Comparison of ENCODE assay signal across 8 cellular contexts in genomic region chr12:47818382-47818700, GRCh38. TPM values are rescaled to one million over a fixed set of nuclear protein-coding genes. Genes with fewer than 3 reads are reported as not detected.
DNase-seq lines count a peak whose midpoint lies in the region; ATAC-seq, FAIRE-seq and TF ChIP-seq lines count a peak whose summit lies in the region.

No MANE protein-coding gene starts in this region.

- H3K9me3 Mint-ChIP-seq in activated naive CD4-positive, alpha-beta T cell treated with anti-CD3 and anti-CD28 coated beads, Interleukin-2, amount 50 U/mL, for 72 hours: peaks cover 0 to 4% of the 10 kb centered on the region in 2 donors

- H3F3A ChIP-seq in SK-N-SH (replicated peaks; ENCODE audit: insufficient read depth): peaks cover 10% of the 10 kb centered on the region

- H3K9me3 ChIP-seq in SK-N-SH (no peaks in the 10 kb centered on the region), kidney (ENCODE audit: control insufficient read depth in 1 of 2, low read length in 2 of 2) (no peaks in the 10 kb centered on the region)

- H3K9ac ChIP-seq in SK-N-SH (peak overlapping the region; percentile 98; the same call in 1 of the 2 replicates), kidney (ENCODE audit: low read length in 2 of 2) (peak overlapping the region; percentile 93)

- H3K4me1 ChIP-seq in SK-N-SH (ENCODE audit: control insufficient read depth in 1 of 2, insufficient read depth in 2 of 2, low read depth in 1 of 2, low read length in 1 of 2) (peaks cover 40 to 51% of the 10 kb centered on the region in 2 experiments), kidney (ENCODE audit: control insufficient read depth in 1 of 2, insufficient read depth in 1 of 2, low read depth in 1 of 2, low read length in 2 of 2) (peaks cover 58 to 64% of the 10 kb centered on the region in 2 donors)

- H3K4me3 ChIP-seq in SK-N-SH (ENCODE audit: low read depth in 2 of 2, low read length in 1 of 2): peak overlapping the region; percentile 63 to 83
- peak overlapping the region; percentile 61 to 75 for H3K4me3 ChIP-seq in kidney (ENCODE audit: low read length in 2 of 2)

- DNase-seq in SK-N-SH (no peak), kidney (no peak), substantia nigra (lab: John Stamatoyannopoulos, UW) (peak in 1 of 49 donors; percentile 45), NCI-H2081 treated with DMSO at 0.1 percent for 48 hours (lab: John Stamatoyannopoulos, UW) (no peak), NCI-H2196 treated with DMSO at 0.1 percent for 48 hours (lab: John Stamatoyannopoulos, UW; ENCODE audit: unreplicated experiment) (no peak)
- DNase-seq in activated naive CD4-positive, alpha-beta T cell treated with anti-CD3 and anti-CD28 coated beads, Interleukin-2, amount 50 U/mL, for 72 hours (ENCODE audit: low spot score in 2 of 2): peak; percentile 51 to 77

- H2AFZ ChIP-seq in SK-N-SH (ENCODE audit: low read depth): no peak overlapping the region

- no peak for TF ChIP-seq EP300 in SK-N-SH (IDR thresholded peaks at IDR 0.05; ENCODE audit: borderline replicate concordance in 1 of 2, low read depth in 1 of 2, low read length in 1 of 2)

- WGBS in SK-N-SH (ENCODE audit: low lambda C conversion rate): 73% methylated on average over 4 of the region's 6 CpGs

- no peaks in the 10 kb centered on the region for H3K9me2 ChIP-seq in SK-N-SH

- no peaks in the 10 kb centered on the region for H3K27me3 ChIP-seq in SK-N-SH (ENCODE audit: insufficient read depth)

- POLR2A ChIA-PET in SK-N-SH (lab: Yijun Ruan, JAX): interaction anchor here (1.1 kb wide), 1 partner anchor 12 kb away, joined by 3 read pairs; no protein-coding TSS in a partner anchor

- TF ChIP-seq CTCF in SK-N-SH (IDR thresholded peaks at IDR 0.05) (no peak), kidney (IDR thresholded peaks at IDR 0.05; ENCODE audit: borderline replicate concordance, extremely low read depth, insufficient read depth) (no peak)

- H3K36me3 Mint-ChIP-seq in activated naive CD4-positive, alpha-beta T cell treated with anti-CD3 and anti-CD28 coated beads, Interleukin-2, amount 50 U/mL, for 72 hours: peaks cover 43 to 62% of the 10 kb centered on the region in 2 donors

- intact Hi-C loops in kidney (cut with DNase I): no loop called here

- CTCF ChIA-PET in SK-N-SH (lab: Yijun Ruan, JAX): interaction anchor here (1.0 to 7.3 kb wide), 19 partner anchors 8 to 131 kb away, joined by 3 to 59 read pairs (median 5); partner anchors contain the start of gene RAPGEF3

- peak overlapping the region; percentile 97 for H3K4me2 ChIP-seq in SK-N-SH

- H4K20me1 ChIP-seq in SK-N-SH (ENCODE audit: insufficient read depth): peaks cover 53% of the 10 kb centered on the region

- FAIRE-seq in kidney (lab: Jason Lieb, UNC): no peak

- H3K27ac ChIP-seq in SK-N-SH (ENCODE audit: low read depth in 2 of 2, low read length in 1 of 2) (peak overlapping the region; percentile 90 to 92; a peak in 3 of 4 replicates), kidney (ENCODE audit: low read depth in 2 of 2, low read length in 2 of 2) (peak overlapping the region; percentile 94 to 98), substantia nigra (ENCODE audit: low read depth, low read length, poor library complexity, severe bottlenecking) (peak overlapping the region; percentile 89)

- H3K27ac Mint-ChIP-seq in activated naive CD4-positive, alpha-beta T cell treated with anti-CD3 and anti-CD28 coated beads, Interleukin-2, amount 50 U/mL, for 72 hours: peak overlapping the region; percentile 95 to 100

- H3K36me3 ChIP-seq in SK-N-SH (replicated peaks in 1 of 2; ENCODE audit: control insufficient read depth in 1 of 2, insufficient read depth in 2 of 2, low read length in 1 of 2) (peaks cover 3 to 6% of the 10 kb centered on the region in 2 experiments), kidney (ENCODE audit: control insufficient read depth in 1 of 2, insufficient read depth in 2 of 2, low read length in 2 of 2) (no peaks in the 10 kb centered on the region)

- TF ChIP-seq RAD21 in SK-N-SH (IDR thresholded peaks at IDR 0.05; ENCODE audit: low read length): no peak

- peaks cover 76% of the 10 kb centered on the region for H3K79me2 ChIP-seq in SK-N-SH (ENCODE audit: insufficient read depth)

- ATAC-seq in SK-N-SH treated with all-trans-retinoic acid at 6 μM for 48 hours (no peak), HG02610 (IDR thresholded peaks at IDR 0.05; ENCODE audit: unreplicated experiment) (no peak)
- peak; percentile 25 to 38 for ATAC-seq in activated naive CD4-positive, alpha-beta T cell treated with anti-CD3 and anti-CD28 coated beads, Interleukin-2, amount 50 U/mL, for 72 hours

TF ChIP-seq in SK-N-SH, 30 proteins besides CTCF, POLR2A, EP300 and RAD21 (continues in another document):
- TF ChIP-seq CHD2 (IDR thresholded peaks at IDR 0.05; ENCODE audit: low read length, partially characterized antibody): no peak
- no peak for TF ChIP-seq MEF2A (IDR thresholded peaks at IDR 0.05; ENCODE audit: borderline replicate concordance, low read depth)
- TF ChIP-seq, protein P1, sequence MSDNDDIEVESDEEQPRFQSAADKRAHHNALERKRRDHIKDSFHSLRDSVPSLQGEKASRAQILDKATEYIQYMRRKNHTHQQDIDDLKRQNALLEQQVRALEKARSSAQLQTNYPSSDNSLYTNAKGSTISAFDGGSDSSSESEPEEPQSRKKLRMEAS (IDR thresholded peaks at IDR 0.05; ENCODE audit: low read depth): no peak
- TF ChIP-seq, protein P2, sequence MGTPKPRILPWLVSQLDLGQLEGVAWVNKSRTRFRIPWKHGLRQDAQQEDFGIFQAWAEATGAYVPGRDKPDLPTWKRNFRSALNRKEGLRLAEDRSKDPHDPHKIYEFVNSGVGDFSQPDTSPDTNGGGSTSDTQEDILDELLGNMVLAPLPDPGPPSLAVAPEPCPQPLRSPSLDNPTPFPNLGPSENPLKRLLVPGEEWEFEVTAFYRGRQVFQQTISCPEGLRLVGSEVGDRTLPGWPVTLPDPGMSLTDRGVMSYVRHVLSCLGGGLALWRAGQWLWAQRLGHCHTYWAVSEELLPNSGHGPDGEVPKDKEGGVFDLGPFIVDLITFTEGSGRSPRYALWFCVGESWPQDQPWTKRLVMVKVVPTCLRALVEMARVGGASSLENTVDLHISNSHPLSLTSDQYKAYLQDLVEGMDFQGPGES (IDR thresholded peaks at IDR 0.05; ENCODE audit: low read depth, low read length): no peak
- TF ChIP-seq, protein P3, sequence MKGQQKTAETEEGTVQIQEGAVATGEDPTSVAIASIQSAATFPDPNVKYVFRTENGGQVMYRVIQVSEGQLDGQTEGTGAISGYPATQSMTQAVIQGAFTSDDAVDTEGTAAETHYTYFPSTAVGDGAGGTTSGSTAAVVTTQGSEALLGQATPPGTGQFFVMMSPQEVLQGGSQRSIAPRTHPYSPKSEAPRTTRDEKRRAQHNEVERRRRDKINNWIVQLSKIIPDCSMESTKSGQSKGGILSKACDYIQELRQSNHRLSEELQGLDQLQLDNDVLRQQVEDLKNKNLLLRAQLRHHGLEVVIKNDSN (IDR thresholded peaks at IDR 0.05; ENCODE audit: borderline replicate concordance, low read depth): no peak
- no peak for TF ChIP-seq TEAD4 (IDR thresholded peaks at IDR 0.05; ENCODE audit: borderline replicate concordance, insufficient read depth)

TF ChIP-seq in SK-N-SH treated with all-trans-retinoic acid at 6 μM for 48 hours, 23 proteins besides CTCF, POLR2A, EP300 and RAD21 (continues in another document):
- no peak for TF ChIP-seq GLIS3 (CRISPR knock-in tag; IDR thresholded peaks at IDR 0.05)
- no peak for TF ChIP-seq CSDC2 (CRISPR knock-in tag; IDR thresholded peaks at IDR 0.05)
- TF ChIP-seq ZC3H10 (CRISPR knock-in tag; IDR thresholded peaks at IDR 0.05): no peak
- TF ChIP-seq RARB (CRISPR knock-in tag; IDR thresholded peaks at IDR 0.05): no peak
- no peak for TF ChIP-seq PPARA (CRISPR knock-in tag; IDR thresholded peaks at IDR 0.05; ENCODE audit: borderline replicate concordance)
- no peak for TF ChIP-seq ZNF565 (CRISPR knock-in tag; conservative IDR thresholded peaks at IDR 0.05; ENCODE audit: low read depth)
- no peak for TF ChIP-seq ZNF70 (CRISPR knock-in tag; IDR thresholded peaks at IDR 0.05)
- TF ChIP-seq, protein P4, sequence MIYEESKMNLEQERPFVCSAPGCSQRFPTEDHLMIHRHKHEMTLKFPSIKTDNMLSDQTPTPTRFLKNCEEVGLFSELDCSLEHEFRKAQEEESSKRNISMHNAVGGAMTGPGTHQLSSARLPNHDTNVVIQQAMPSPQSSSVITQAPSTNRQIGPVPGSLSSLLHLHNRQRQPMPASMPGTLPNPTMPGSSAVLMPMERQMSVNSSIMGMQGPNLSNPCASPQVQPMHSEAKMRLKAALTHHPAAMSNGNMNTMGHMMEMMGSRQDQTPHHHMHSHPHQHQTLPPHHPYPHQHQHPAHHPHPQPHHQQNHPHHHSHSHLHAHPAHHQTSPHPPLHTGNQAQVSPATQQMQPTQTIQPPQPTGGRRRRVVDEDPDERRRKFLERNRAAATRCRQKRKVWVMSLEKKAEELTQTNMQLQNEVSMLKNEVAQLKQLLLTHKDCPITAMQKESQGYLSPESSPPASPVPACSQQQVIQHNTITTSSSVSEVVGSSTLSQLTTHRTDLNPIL (CRISPR knock-in tag; IDR thresholded peaks at IDR 0.05; ENCODE audit: low read depth): no peak
- TF ChIP-seq BACH2 (CRISPR knock-in tag; IDR thresholded peaks at IDR 0.05; ENCODE audit: borderline replicate concordance): no peak
- no peak for TF ChIP-seq ESRRG (CRISPR knock-in tag; IDR thresholded peaks at IDR 0.05)

RNA-seq across cellular contexts. Expression of gene HDAC7, which starts 1.4 kb away (rescaled TPM):
- polyA plus RNA-seq in SK-N-SH (2012; rRNA removed) (32.7 and 51.0 TPM in 2 replicates), kidney (ENCODE audit: insufficient read depth, low read depth, low replicate concordance) (35.0 TPM)
- 20.4 and 31.4 TPM in 2 replicates for polyA plus RNA-seq in SK-N-SH (2012; cell fraction: cytosol; rRNA removed)
- polyA plus RNA-seq in SK-N-SH (2012; cell fraction: nucleus; rRNA removed): 227 and 305 TPM in 2 replicates
- 100 to 1,000 TPM; 285 to 334 TPM for total RNA-seq in activated naive CD4-positive, alpha-beta T cell treated with anti-CD3 and anti-CD28 coated beads, Interleukin-2, amount 50 U/mL, for 72 hours
- total RNA-seq in kidney: 132 TPM

RNA-seq across cellular contexts. Expression of gene SLC48A1, which starts 45.3 kb away (rescaled TPM):
- polyA plus RNA-seq in SK-N-SH (2012; rRNA removed) (7.3 and 8.1 TPM in 2 replicates), kidney (ENCODE audit: insufficient read depth, low read depth, low replicate concordance) (56.9 TPM)
- 4.7 and 6.8 TPM in 2 replicates for polyA plus RNA-seq in SK-N-SH (2012; cell fraction: cytosol; rRNA removed)
- 13.1 and 16.1 TPM in 2 replicates for polyA plus RNA-seq in SK-N-SH (2012; cell fraction: nucleus; rRNA removed)
- 1 to 10 TPM; 5.2 to 7.4 TPM for total RNA-seq in activated naive CD4-positive, alpha-beta T cell treated with anti-CD3 and anti-CD28 coated beads, Interleukin-2, amount 50 U/mL, for 72 hours
- total RNA-seq in kidney: 69.9 TPM

RNA-seq across cellular contexts. Expression of gene RAPGEF3, which starts 59.7 kb away (rescaled TPM):
- polyA plus RNA-seq in SK-N-SH (2012; rRNA removed) (0.90 and 0.93 TPM in 2 replicates), kidney (ENCODE audit: insufficient read depth, low read depth, low replicate concordance) (84.3 TPM)
- 0.23 and 0.42 TPM in 2 replicates for polyA plus RNA-seq in SK-N-SH (2012; cell fraction: cytosol; rRNA removed)
- 3.8 and 4.7 TPM in 2 replicates for polyA plus RNA-seq in SK-N-SH (2012; cell fraction: nucleus; rRNA removed)
- 1 to 10 TPM; 1.1 to 2.7 TPM for total RNA-seq in activated naive CD4-positive, alpha-beta T cell treated with anti-CD3 and anti-CD28 coated beads, Interleukin-2, amount 50 U/mL, for 72 hours
- total RNA-seq in kidney: 179 TPM

Comparison
In these comparisons a context has a peak if more than half of its experiments do, and no peak if none do; other contexts are left out.
1. DNase-seq: peak in activated naive CD4-positive, alpha-beta T cell treated with anti-CD3 and anti-CD28 coated beads, Interleukin-2, amount 50 U/mL, for 72 hours (2 of 2); none in SK-N-SH (single experiment), kidney (single experiment), NCI-H2081 treated with DMSO at 0.1 percent for 48 hours (single experiment) and NCI-H2196 treated with DMSO at 0.1 percent for 48 hours (single experiment).
2. ATAC-seq: peak in activated naive CD4-positive, alpha-beta T cell treated with anti-CD3 and anti-CD28 coated beads, Interleukin-2, amount 50 U/mL, for 72 hours (2 of 2); none in SK-N-SH treated with all-trans-retinoic acid at 6 μM for 48 hours (single experiment) and HG02610 (single experiment).
3. RNA of gene RAPGEF3, which starts 59.7 kb away (total RNA-seq): 179 TPM in kidney (single experiment); 1.1 to 2.7 TPM in activated naive CD4-positive, alpha-beta T cell treated with anti-CD3 and anti-CD28 coated beads, Interleukin-2, amount 50 U/mL, for 72 hours; every median in the first group is over 10 times any median in the second.
4. Peak in every context shown above with its lines, with median percentiles within 50 percentile points of each other: H3K27ac ChIP-seq.